Comparison of ENCODE assay signal across 26 cellular contexts in the genomic region with DNA sequence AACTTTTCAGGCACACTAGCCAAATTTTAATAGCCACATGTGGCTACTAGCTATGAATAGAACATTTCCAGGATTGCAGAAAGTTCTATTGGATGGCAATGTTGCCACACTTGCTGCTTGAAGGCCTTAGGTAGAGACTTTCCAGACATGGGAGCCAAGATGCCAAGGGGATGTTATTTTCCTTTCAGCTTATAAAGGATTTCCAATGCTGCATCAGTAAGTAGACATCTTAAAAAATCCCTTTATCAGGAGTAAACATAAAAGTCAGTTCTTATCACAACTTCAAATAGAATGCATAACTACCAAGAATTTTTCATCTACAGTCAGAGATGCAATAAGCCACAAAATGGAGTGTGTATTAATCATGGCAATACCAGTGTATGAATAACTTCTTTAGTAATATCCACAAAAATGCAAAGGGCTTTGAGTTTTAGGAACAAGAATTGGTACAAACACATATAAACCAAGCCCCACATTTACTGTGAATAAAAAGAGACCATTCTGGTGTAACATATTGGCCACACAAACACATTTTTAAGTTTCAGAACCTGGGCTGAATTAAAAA.
DNase-seq lines count a peak whose midpoint lies in the region; ATAC-seq, FAIRE-seq and TF ChIP-seq lines count a peak whose summit lies in the region.
"Had no signal": no experiment of that assay in that cellular context is flagged by ENCODE, and none has a peak within 500 bp of the region (broad histone marks: within the 10 kb centered on the region; RNA-seq: fewer than 3 reads in every experiment).

No MANE protein-coding gene starts in this region.

- H3F3A ChIP-seq in PC-9 (ENCODE audit: insufficient read depth, low read depth) = peaks cover 15% of the 10 kb centered on the region; the same call in 1 of the 2 replicates

- H3K27ac Mint-ChIP-seq in activated CD8-positive, alpha-beta memory T cell treated with anti-CD3 and anti-CD28 coated beads, Interleukin-2, amount 10 ng/mL, durations not matched to agents 7 days and 5 days = no peak overlapping the region
- H3K27ac Mint-ChIP-seq: activated CD8-positive, alpha-beta T cell treated with anti-CD3 and anti-CD28 coated beads for 36 hours; natural killer cell treated with Interleukin-12 subunit alpha and Interleukin-12 subunit beta and Interleukin-15 and Interleukin-18, amount 100 ng/mL, for 72 hours; stimulated activated effector memory CD8-positive, alpha-beta T cell treated with anti-CD3 and anti-CD28 coated beads, Interleukin-12 subunit alpha, Interleukin-12 subunit beta, amount 100 ng/mL, for 72 hours had no signal

- no peaks in the 10 kb centered on the region for H3K9me3 ChIP-seq in PC-9 (ENCODE audit: insufficient read depth, low read depth)
- no peaks in the 10 kb centered on the region for H3K9me3 ChIP-seq in pancreas
- H3K9me3 ChIP-seq: heart right ventricle, spleen had no signal

- no peaks in the 10 kb centered on the region for H3K9me3 Mint-ChIP-seq in activated CD8-positive, alpha-beta memory T cell treated with anti-CD3 and anti-CD28 coated beads, Interleukin-2, amount 10 ng/mL, durations not matched to agents 7 days and 5 days (ENCODE audit: low read depth)
- H3K9me3 Mint-ChIP-seq: natural killer cell treated with Interleukin-12 subunit alpha and Interleukin-12 subunit beta and Interleukin-15 and Interleukin-18, amount 100 ng/mL, for 72 hours had no signal

- no peak overlapping the region for H2AFZ ChIP-seq in PC-9

- FAIRE-seq in pancreas (lab: Jason Lieb, UNC) = no peak
- FAIRE-seq: endometrium, TTC549 had no signal

- no peaks in the 10 kb centered on the region for H3K36me3 ChIP-seq in BJ (ENCODE audit: control insufficient read depth, insufficient read depth, low read length)
- H3K36me3 ChIP-seq in PC-9 (ENCODE audit: low read depth) = no peaks in the 10 kb centered on the region
- no peaks in the 10 kb centered on the region for H3K36me3 ChIP-seq in pancreas
- H3K36me3 ChIP-seq: heart right ventricle, spleen had no signal

- H3K79me2 ChIP-seq in PC-9 (ENCODE audit: low read depth) = no peaks in the 10 kb centered on the region

- H3K4me1 ChIP-seq in PC-9 (replicated peaks; ENCODE audit: insufficient read depth) (peaks cover 18% of the 10 kb centered on the region), pancreas (no peaks in the 10 kb centered on the region)
- H3K4me1 ChIP-seq: heart right ventricle, spleen had no signal

- POLR2A ChIA-PET in BJ (lab: Charles Lee) (no interaction called here), PC-9 (lab: Charles Lee; ENCODE audit: unreplicated experiment) (no interaction called here)

- H3K36me3 Mint-ChIP-seq in activated CD8-positive, alpha-beta memory T cell treated with anti-CD3 and anti-CD28 coated beads, Interleukin-2, amount 10 ng/mL, durations not matched to agents 7 days and 5 days = no peaks in the 10 kb centered on the region
- H3K36me3 Mint-ChIP-seq: natural killer cell treated with Interleukin-12 subunit alpha and Interleukin-12 subunit beta and Interleukin-15 and Interleukin-18, amount 100 ng/mL, for 72 hours; stimulated activated effector memory CD8-positive, alpha-beta T cell treated with anti-CD3 and anti-CD28 coated beads, Interleukin-12 subunit alpha, Interleukin-12 subunit beta, amount 100 ng/mL, for 72 hours had no signal

- no peak overlapping the region for H3K4me3 ChIP-seq in BJ (ENCODE audit: low read depth, low read length)
- H3K4me3 ChIP-seq in PC-9 = no peak overlapping the region
- H3K4me3 ChIP-seq in epithelial cell of esophagus (ENCODE audit: low read length) = no peak overlapping the region
- no peak overlapping the region for H3K4me3 ChIP-seq in pancreas
- H3K4me3 ChIP-seq: heart right ventricle, spleen had no signal

- CTCF ChIA-PET in BJ (lab: Yijun Ruan, JAX) (no interaction called here), PC-9 (lab: Charles Lee) (no interaction called here)
- CTCF ChIA-PET in activated CD8-positive, alpha-beta memory T cell treated with anti-CD3 and anti-CD28 coated beads, Interleukin-2, amount 10 ng/mL, durations not matched to agents 7 days and 5 days (lab: Charles Lee) = no interaction called here

- no peaks in the 10 kb centered on the region for H3K27me3 Mint-ChIP-seq in activated CD8-positive, alpha-beta memory T cell treated with anti-CD3 and anti-CD28 coated beads, Interleukin-2, amount 10 ng/mL, durations not matched to agents 7 days and 5 days
- H3K27me3 Mint-ChIP-seq: activated CD8-positive, alpha-beta T cell treated with anti-CD3 and anti-CD28 coated beads for 36 hours; natural killer cell treated with Interleukin-12 subunit alpha and Interleukin-12 subunit beta and Interleukin-15 and Interleukin-18, amount 100 ng/mL, for 72 hours had no signal

- H3K4me3 Mint-ChIP-seq in activated CD8-positive, alpha-beta memory T cell treated with anti-CD3 and anti-CD28 coated beads, Interleukin-2, amount 10 ng/mL, durations not matched to agents 7 days and 5 days = no peak overlapping the region
- H3K4me3 Mint-ChIP-seq: activated CD8-positive, alpha-beta T cell treated with anti-CD3 and anti-CD28 coated beads for 36 hours; natural killer cell treated with Interleukin-12 subunit alpha and Interleukin-12 subunit beta and Interleukin-15 and Interleukin-18, amount 100 ng/mL, for 72 hours; stimulated activated effector memory CD8-positive, alpha-beta T cell treated with anti-CD3 and anti-CD28 coated beads, Interleukin-12 subunit alpha, Interleukin-12 subunit beta, amount 100 ng/mL, for 72 hours had no signal

- peak; percentile 19 for DNase-seq in BJ (ENCODE audit: low read depth)
- no peak for DNase-seq in PC-9
- peak; percentile 13 for DNase-seq in epithelial cell of esophagus (ENCODE audit: low read depth)
- peak; percentile 60 for DNase-seq in kidney tubule cell (ENCODE audit: low spot score)
- DNase-seq in pancreas = no peak
- no peak for DNase-seq in activated CD8-positive, alpha-beta memory T cell treated with anti-CD3 and anti-CD28 coated beads, Interleukin-2, amount 10 ng/mL, durations not matched to agents 7 days and 5 days
- no peak for DNase-seq in GF-D8 (lab: John Stamatoyannopoulos, UW)
- DNase-seq: ACHN; activated CD4-positive, alpha-beta T cell treated with anti-CD3 and anti-CD28 coated beads for 1 hour; activated CD8-positive, alpha-beta T cell treated with anti-CD3 and anti-CD28 coated beads for 36 hours; activated gamma-delta T cell treated with Interleukin-2 at 50 U/mL for 16 hours; central memory CD4-positive, alpha-beta T cell; dermis blood vessel endothelial cell; DMS 273 treated with DMSO at 0.1 percent for 48 hours; heart right ventricle; MM.1S; NCI-H1436; NCI-H2107; SHP77; spleen; stimulated activated CD4-positive, alpha-beta T cell treated with anti-CD3 and anti-CD28 coated beads, Interleukin-2, amount 100 ng/mL, for 48 hours; T-helper 1 cell had no signal

- no peaks in the 10 kb centered on the region for H3K4me1 Mint-ChIP-seq in activated CD8-positive, alpha-beta memory T cell treated with anti-CD3 and anti-CD28 coated beads, Interleukin-2, amount 10 ng/mL, durations not matched to agents 7 days and 5 days
- H3K4me1 Mint-ChIP-seq: stimulated activated effector memory CD8-positive, alpha-beta T cell treated with anti-CD3 and anti-CD28 coated beads, Interleukin-12 subunit alpha, Interleukin-12 subunit beta, amount 100 ng/mL, for 72 hours had no signal

- H3K27me3 ChIP-seq in BJ (ENCODE audit: control insufficient read depth, insufficient read depth, low read length) = no peaks in the 10 kb centered on the region
- H3K27me3 ChIP-seq in PC-9 (ENCODE audit: insufficient read depth, low read depth) = no peaks in the 10 kb centered on the region
- no peaks in the 10 kb centered on the region for H3K27me3 ChIP-seq in pancreas
- H3K27me3 ChIP-seq: heart right ventricle, spleen had no signal

- no peaks in the 10 kb centered on the region for H4K20me1 ChIP-seq in PC-9 (ENCODE audit: insufficient read depth)

- TF ChIP-seq CTCF in BJ (IDR thresholded peaks at IDR 0.05; ENCODE audit: insufficient read depth, low read depth, low read length) (no peak), PC-9 (conservative IDR thresholded peaks at IDR 0.05) (no peak), epithelial cell of esophagus (IDR thresholded peaks at IDR 0.05; ENCODE audit: insufficient read depth, low read depth, low read length, missing control alignments) (no peak), pancreas (IDR thresholded peaks at IDR 0.05) (no peak)

- ATAC-seq in pancreas = no peak
- ATAC-seq in activated CD8-positive, alpha-beta memory T cell treated with anti-CD3 and anti-CD28 coated beads, Interleukin-2, amount 10 ng/mL, durations not matched to agents 7 days and 5 days = no peak
- ATAC-seq: activated CD8-positive, alpha-beta T cell treated with anti-CD3 and anti-CD28 coated beads for 36 hours; heart right ventricle; natural killer cell treated with Interleukin-12 subunit alpha and Interleukin-12 subunit beta and Interleukin-15 and Interleukin-18, amount 100 ng/mL, for 72 hours; stimulated activated effector memory CD8-positive, alpha-beta T cell treated with anti-CD3 and anti-CD28 coated beads, Interleukin-12 subunit alpha, Interleukin-12 subunit beta, amount 100 ng/mL, for 72 hours had no signal

- no TSS peak for BruUV-seq in PC-9 (replicated peaks; lab: Mats Ljungman, UMichigan)

- no peak overlapping the region for H3K4me2 ChIP-seq in PC-9

- no peaks in the 10 kb centered on the region for H3K9me2 ChIP-seq in PC-9 (ENCODE audit: insufficient read depth)

- peak overlapping the region; percentile 98 for H3K27ac ChIP-seq in PC-9
- H3K27ac ChIP-seq in pancreas = peak overlapping the region in 1 of 4 donors; percentile 52
- H3K27ac ChIP-seq: heart right ventricle, spleen had no signal

- intact Hi-C loops in PC-9 (cut with micrococcal nuclease; ENCODE audit: unreplicated experiment) = loop anchor here (5.0 kb wide), 1 partner anchor 458 kb away; a partner anchor contains a TSS
- intact Hi-C loops in pancreas (cut with DNase I) = no loop called here

Comparison
In these comparisons a context has a peak if more than half of its experiments do, and no peak if none do; other contexts are left out.
1. DNase-seq: peak in BJ (single experiment), epithelial cell of esophagus (single experiment) and kidney tubule cell (single experiment); none in PC-9 (0 of 2), pancreas (0 of 6), activated CD8-positive, alpha-beta memory T cell treated with anti-CD3 and anti-CD28 coated beads, Interleukin-2, amount 10 ng/mL, durations not matched to agents 7 days and 5 days (single experiment) and GF-D8 (single experiment).